Comparison of ENCODE assay signal across 22 cellular contexts in the genomic region with DNA sequence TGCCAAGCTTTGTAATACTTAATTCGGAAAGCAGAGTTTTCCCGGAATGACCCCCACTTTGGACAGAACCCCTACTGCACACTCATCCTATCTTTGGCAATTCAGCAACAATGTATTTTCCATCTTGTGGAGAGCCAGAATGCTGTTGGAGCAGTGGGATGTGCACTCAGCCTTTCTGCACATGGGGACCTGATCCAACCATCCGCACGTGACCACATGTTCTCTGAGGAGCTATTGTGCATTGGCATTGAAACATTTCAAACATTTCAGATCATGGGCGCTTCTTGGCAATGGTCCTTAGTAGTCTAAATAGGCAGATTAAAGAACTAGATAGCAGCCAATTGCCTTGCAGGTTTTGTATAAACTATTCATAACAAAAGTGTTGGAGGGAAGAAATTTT.
"Had no signal": no experiment of that assay in that cellular context is flagged by ENCODE, and none has a peak within 500 bp of the region (broad histone marks: within the 10 kb centered on the region; RNA-seq: fewer than 3 reads in every experiment).

No MANE protein-coding gene starts in this region.

- H3K27me3 Mint-ChIP-seq: type B pancreatic cell had no signal

- H3K4me3 Mint-ChIP-seq: naive B cell, nephron progenitor cell, type B pancreatic cell had no signal

- H3K4me1 Mint-ChIP-seq: naive B cell had no signal

- H3K36me3 ChIP-seq: left ventricle myocardium inferior, lower lobe of right lung, neutrophil, sigmoid colon, thyroid gland, vagina had no signal

- H3K4me1 ChIP-seq: left ventricle myocardium inferior, lower lobe of right lung, psoas muscle, sigmoid colon, thyroid gland, vagina had no signal

- H3K9me3 ChIP-seq: left ventricle myocardium inferior, lower lobe of right lung, neutrophil, psoas muscle, sigmoid colon, thyroid gland, vagina had no signal

- DNase-seq: cortex of kidney; dorsolateral prefrontal cortex; effector CD8-positive, alpha-beta T cell; foreskin keratinocyte; head of caudate nucleus; kidney; left cardiac atrium; left ventricle myocardium inferior; lower lobe of right lung; mesendoderm; naive B cell; nephron progenitor cell; psoas muscle; retina; sigmoid colon; stimulated activated naive CD4-positive, alpha-beta T cell treated with Interleukin-2 at 50 U/mL for 16 hours had no signal

- H3K36me3 Mint-ChIP-seq: type B pancreatic cell had no signal

- H3K27me3 ChIP-seq: foreskin keratinocyte, hepatocyte, sigmoid colon, thyroid gland, vagina had no signal

- ATAC-seq: foreskin keratinocyte, left cardiac atrium, lower lobe of right lung, psoas muscle had no signal

- H3K27ac ChIP-seq: dorsolateral prefrontal cortex, foreskin keratinocyte, hepatocyte, left ventricle myocardium inferior, lower lobe of right lung, neutrophil, psoas muscle, sigmoid colon, skin epidermis, thyroid gland, vagina had no signal

- H3K4me3 ChIP-seq: dorsolateral prefrontal cortex, hepatocyte, left ventricle myocardium inferior, lower lobe of right lung, psoas muscle, sigmoid colon, skin epidermis, thyroid gland, vagina had no signal

- H3K27ac Mint-ChIP-seq: naive B cell, nephron progenitor cell, type B pancreatic cell had no signal
